Comparison of ENCODE assay signal across 9 cellular contexts in genomic region chr7:26329520-26330269, GRCh38. TPM values are rescaled to one million over a fixed set of nuclear protein-coding genes. Genes with fewer than 3 reads are reported as not detected.
A peak's percentile ranks its signal among the peaks of the same experiment; 100 is the strongest.
DNase-seq lines count a peak whose midpoint lies in the region; ATAC-seq and TF ChIP-seq lines count a peak whose summit lies in the region.
"Had no signal": no experiment of that assay in that cellular context is flagged by ENCODE, and none has a peak within 500 bp of the region (broad histone marks: within the 10 kb centered on the region; RNA-seq: fewer than 3 reads in every experiment).

No MANE protein-coding gene starts in this region.

- H3K36me3 Mint-ChIP-seq in stimulated activated memory B cell treated with anti-CD40 and anti-IgM and Interleukin-4, amounts not matched to agents 10 μg/mL and 1 μg/mL and 100 μg/mL, for 72 hours, result no peaks in the 10 kb centered on the region

- H3K9me3 Mint-ChIP-seq in stimulated activated memory B cell treated with anti-CD40 and anti-IgM and Interleukin-4, amounts not matched to agents 10 μg/mL and 1 μg/mL and 100 μg/mL, for 72 hours, result no peaks in the 10 kb centered on the region

- peak overlapping the region; percentile 59 for H3K4me3 Mint-ChIP-seq in stimulated activated memory B cell treated with anti-CD40 and anti-IgM and Interleukin-4, amounts not matched to agents 10 μg/mL and 1 μg/mL and 100 μg/mL, for 72 hours

- H3K4me1 ChIP-seq in HAP-1, result no peaks in the 10 kb centered on the region

- peak; percentile 53 for ATAC-seq in GM19395 (IDR thresholded peaks at IDR 0.05; ENCODE audit: unreplicated experiment)
- ATAC-seq in stimulated activated memory B cell treated with anti-CD40 and anti-IgM and Interleukin-4, amounts not matched to agents 10 μg/mL and 1 μg/mL and 100 μg/mL, for 72 hours, result peak; percentile 82

- in situ Hi-C loops in HAP-1 (cut with MboI; ENCODE audit: low sequenced_read_pairs), result no loop called here

- H3K27me3 ChIP-seq in HL-60 (ENCODE audit: insufficient read depth, poor library complexity, severe bottlenecking) (no peaks in the 10 kb centered on the region), HAP-1 (ENCODE audit: low read depth) (no peaks in the 10 kb centered on the region)

- TF ChIP-seq CTCF in HL-60 (IDR thresholded peaks at IDR 0.05; ENCODE audit: insufficient read depth, low read length) (no peak), epithelial cell of proximal tubule (conservative IDR thresholded peaks at IDR 0.05; ENCODE audit: low read depth, low read length) (peak; percentile 3)

- H3K4me1 Mint-ChIP-seq in stimulated activated memory B cell treated with anti-CD40 and anti-IgM and Interleukin-4, amounts not matched to agents 10 μg/mL and 1 μg/mL and 100 μg/mL, for 72 hours, result peaks cover 51% of the 10 kb centered on the region

- H3K27ac ChIP-seq in HL-60 (replicated peaks), result peak overlapping the region; percentile 64

- no peaks in the 10 kb centered on the region for H3K27me3 Mint-ChIP-seq in stimulated activated memory B cell treated with anti-CD40 and anti-IgM and Interleukin-4, amounts not matched to agents 10 μg/mL and 1 μg/mL and 100 μg/mL, for 72 hours

- H3K27ac Mint-ChIP-seq in stimulated activated memory B cell treated with anti-CD40 and anti-IgM and Interleukin-4, amounts not matched to agents 10 μg/mL and 1 μg/mL and 100 μg/mL, for 72 hours, result peak overlapping the region; percentile 86

- DNase-seq in HL-60 (ENCODE audit: low read depth in 1 of 2, low spot score in 1 of 2) (peak; percentile 87), epithelial cell of proximal tubule (ENCODE audit: low read depth) (no peak), HAP-1 (ENCODE audit: low spot score in 2 of 2) (no peak), cerebellar nuclear complex (lab: John Stamatoyannopoulos, UW) (no peak), NCI-H345 (lab: John Stamatoyannopoulos, UW) (no peak)
- DNase-seq in activated naive CD4-positive, alpha-beta T cell treated with Interleukin-2 at 50 U/mL for 16 hours, result no peak
- DNase-seq: NCI-H2081 had no signal

- no peaks in the 10 kb centered on the region for H3K9me3 ChIP-seq in HAP-1

- H3K36me3 ChIP-seq in HAP-1 (replicated peaks), result no peaks in the 10 kb centered on the region

- H3K4me3 ChIP-seq in HL-60 (replicated peaks; ENCODE audit: insufficient read depth, low read length) (no peak overlapping the region), epithelial cell of proximal tubule (ENCODE audit: low read depth, low read length) (no peak overlapping the region), HAP-1 (no peak overlapping the region)

RNA-seq across cellular contexts. Expression of gene SNX10, which starts 38.0 kb away (rescaled TPM):
- 18.8 and 29.0 TPM in 2 replicates for total RNA-seq in epithelial cell of proximal tubule

Comparison
In these comparisons a context has a peak if more than half of its experiments do, and no peak if none do; other contexts are left out.
1. DNase-seq: peak in HL-60 (2 of 2); none in epithelial cell of proximal tubule (single experiment), HAP-1 (0 of 2), activated naive CD4-positive, alpha-beta T cell treated with Interleukin-2 at 50 U/mL for 16 hours (single experiment), cerebellar nuclear complex (0 of 2) and NCI-H345 (single experiment).